11 cellular contexts compared by ENCODE assay signal in the genomic region with DNA sequence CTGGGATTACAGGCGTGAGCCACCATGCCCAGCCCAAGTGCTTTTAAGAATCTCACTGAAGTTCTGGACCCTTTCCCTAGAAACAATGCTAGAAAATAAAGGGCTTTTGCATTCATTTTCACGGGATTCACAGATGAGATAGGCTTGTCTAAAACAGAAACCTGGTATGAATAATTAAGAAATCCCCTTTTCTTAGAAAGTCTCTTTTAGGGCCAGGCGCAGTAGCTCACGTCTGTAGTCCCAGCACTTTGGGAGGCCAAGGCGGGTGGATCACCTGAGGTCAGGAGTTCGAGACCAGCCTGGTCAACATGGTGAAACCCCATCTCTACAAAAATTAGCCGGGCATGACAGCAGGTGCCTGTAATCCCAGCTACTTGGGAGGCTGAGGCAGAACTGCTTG. TPM values are rescaled to one million over a fixed set of nuclear protein-coding genes. Genes with fewer than 3 reads are reported as not detected.
"Had no signal": no experiment of that assay in that cellular context is flagged by ENCODE, and none has a peak within 500 bp of the region (broad histone marks: within the 10 kb centered on the region; RNA-seq: fewer than 3 reads in every experiment).

No MANE protein-coding gene starts in this region.

RNA-seq across cellular contexts. Expression of gene MASP2, which starts 26.4 kb away (rescaled TPM):
- total RNA-seq: dermis blood vessel endothelial cell, epithelial cell of proximal tubule, lower leg skin, mucosa of gallbladder, myocyte, neural crest cell, osteocyte, right atrium auricular region, temporal lobe, upper lobe of left lung, uterus had no signal
